In the genomic region with DNA sequence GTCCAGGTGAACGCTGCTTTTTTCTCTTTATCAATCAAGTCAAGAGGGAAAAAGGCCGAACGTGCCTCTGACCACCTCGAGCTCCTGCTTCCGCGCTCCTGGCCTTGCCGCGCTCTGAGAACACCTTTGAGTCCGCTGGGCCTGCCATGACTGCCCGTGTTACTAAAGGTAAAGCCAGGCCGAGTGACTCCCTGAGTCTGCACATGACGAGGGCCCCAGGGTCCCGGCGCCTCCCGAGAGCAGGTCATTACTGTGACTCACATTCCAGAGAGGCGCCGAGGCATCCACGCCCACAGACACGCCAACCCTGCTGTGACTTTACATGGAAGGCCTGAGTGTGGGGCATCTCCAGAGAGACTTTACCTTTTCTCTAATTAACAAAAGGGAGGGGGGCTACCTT, we compare ENCODE assay signal across 28 cellular contexts. TPM values are rescaled to one million over a fixed set of nuclear protein-coding genes. Genes with fewer than 3 reads are reported as not detected.
DNase-seq lines count a peak whose midpoint lies in the region; ATAC-seq, FAIRE-seq and TF ChIP-seq lines count a peak whose summit lies in the region.
"Had no signal": no experiment of that assay in that cellular context is flagged by ENCODE, and none has a peak within 500 bp of the region (broad histone marks: within the 10 kb centered on the region; RNA-seq: fewer than 3 reads in every experiment).

No MANE protein-coding gene starts in this region.

- no peaks in the 10 kb centered on the region for H3K4me1 Mint-ChIP-seq in CD14-positive monocyte
- H3K4me1 Mint-ChIP-seq: stimulated activated naive B cell treated with anti-CD40 and anti-IgM and Interleukin-4, amounts not matched to agents 10 μg/mL and 1 μg/mL and 100 μg/mL, for 72 hours had no signal

- H3K4me3 Mint-ChIP-seq in CD14-positive monocyte, result no peak overlapping the region
- H3K4me3 Mint-ChIP-seq: activated CD8-positive, alpha-beta T cell treated with anti-CD3 and anti-CD28 coated beads, Interleukin-2, amount 10 ng/mL, durations not matched to agents 7 days and 5 days; stimulated activated naive B cell treated with anti-CD40 and anti-IgM and Interleukin-4, amounts not matched to agents 10 μg/mL and 1 μg/mL and 100 μg/mL, for 72 hours; T-helper 2 cell treated with Interferon-gamma antibody and Interleukin-4, amounts not matched to agents 5 μg/mL and 100 μg/mL, for 36 hours had no signal

- peak; percentile 35 for DNase-seq in activated CD8-positive, alpha-beta memory T cell treated with anti-CD3 and anti-CD28 coated beads, Interleukin-2, amount 50 U/mL, for 48 hours
- no peak for DNase-seq in activated CD8-positive, alpha-beta memory T cell treated with anti-CD3 and anti-CD28 coated beads for 24 hours
- DNase-seq in CD14-positive monocyte (ENCODE audit: low spot score) (peak; percentile 38), islet precursor cell (peak; percentile 52), sciatic nerve (ENCODE audit: low spot score) (peak; percentile 58), GM12891 (ENCODE audit: insufficient read length, low spot score) (no peak), T-helper 9 cell (no peak)
- DNase-seq: 8988T; activated CD8-positive, alpha-beta T cell treated with anti-CD3 and anti-CD28 coated beads, Interleukin-2, amount 10 ng/mL, durations not matched to agents 7 days and 5 days; activated naive CD4-positive, alpha-beta T cell treated with Interleukin-2 at 50 U/mL for 16 hours; brain microvascular endothelial cell; C1 segment of cervical spinal cord; COR-L47; DMS53; IMR-90; mesendoderm; NCI-H1436; NCI-H2107; NCI-H345; SIG-M5; stimulated activated naive B cell treated with anti-CD40 and anti-IgM and Interleukin-4, amounts not matched to agents 10 μg/mL and 1 μg/mL and 100 μg/mL, for 72 hours had no signal

- intact Hi-C loops in CD14-positive monocyte (cut with micrococcal nuclease) (no loop called here), sciatic nerve (cut with DNase I) (no loop called here)

- peak overlapping the region in 1 of 7 donors; percentile 52 for H3K27ac Mint-ChIP-seq in CD14-positive monocyte
- H3K27ac Mint-ChIP-seq: activated CD8-positive, alpha-beta T cell treated with anti-CD3 and anti-CD28 coated beads, Interleukin-2, amount 10 ng/mL, durations not matched to agents 7 days and 5 days; progenitor cell of endocrine pancreas; stimulated activated naive B cell treated with anti-CD40 and anti-IgM and Interleukin-4, amounts not matched to agents 10 μg/mL and 1 μg/mL and 100 μg/mL, for 72 hours; T-helper 2 cell treated with Interferon-gamma antibody and Interleukin-4, amounts not matched to agents 5 μg/mL and 100 μg/mL, for 36 hours had no signal

- FAIRE-seq in GM12891 (lab: Jason Lieb, UNC), result no peak
- FAIRE-seq: GM12892, urothelium cell line had no signal

- peaks cover 0 to 2% (median 0%) of the 10 kb centered on the region in 7 donors for H3K9me3 Mint-ChIP-seq in CD14-positive monocyte
- H3K9me3 Mint-ChIP-seq: stimulated activated naive B cell treated with anti-CD40 and anti-IgM and Interleukin-4, amounts not matched to agents 10 μg/mL and 1 μg/mL and 100 μg/mL, for 72 hours; T-helper 2 cell treated with Interferon-gamma antibody and Interleukin-4, amounts not matched to agents 5 μg/mL and 100 μg/mL, for 36 hours had no signal

- ATAC-seq in sciatic nerve (no peak), HG02759 (IDR thresholded peaks at IDR 0.05; ENCODE audit: unreplicated experiment) (no peak)
- ATAC-seq: activated CD8-positive, alpha-beta T cell treated with anti-CD3 and anti-CD28 coated beads, Interleukin-2, amount 10 ng/mL, durations not matched to agents 7 days and 5 days; gastroesophageal sphincter; Panc1; stimulated activated naive B cell treated with anti-CD40 and anti-IgM and Interleukin-4, amounts not matched to agents 10 μg/mL and 1 μg/mL and 100 μg/mL, for 72 hours had no signal

- TF ChIP-seq CTCF in CD14-positive monocyte (IDR thresholded peaks at IDR 0.05), result no peak

- no peak for TF ChIP-seq POLR2A in GM12891 (IDR thresholded peaks at IDR 0.05; ENCODE audit: low read depth, low read length)

- peaks cover 45 to 50% of the 10 kb centered on the region in 2 donors for H3K36me3 Mint-ChIP-seq in CD14-positive monocyte

- H3K27me3 Mint-ChIP-seq in CD14-positive monocyte (ENCODE audit: low read depth in 3 of 3), result no peaks in the 10 kb centered on the region
- H3K27me3 Mint-ChIP-seq: progenitor cell of endocrine pancreas; stimulated activated naive B cell treated with anti-CD40 and anti-IgM and Interleukin-4, amounts not matched to agents 10 μg/mL and 1 μg/mL and 100 μg/mL, for 72 hours had no signal

TF ChIP-seq in GM12891, 5 proteins besides CTCF, POLR2A, EP300 and RAD21:
- no peak for TF ChIP-seq PAX5 (IDR thresholded peaks at IDR 0.05; ENCODE audit: insufficient read depth, low read length, severe bottlenecking)
- TF ChIP-seq POLR2AphosphoS5 (IDR thresholded peaks at IDR 0.05; ENCODE audit: low read depth, low read length), result no peak
- TF ChIP-seq SPI1 (IDR thresholded peaks at IDR 0.05; ENCODE audit: low read depth, low read length), result no peak
- TF ChIP-seq TAF1 (IDR thresholded peaks at IDR 0.05; ENCODE audit: low read depth, low read length), result no peak
- no peak for TF ChIP-seq POU2F2 (IDR thresholded peaks at IDR 0.05; ENCODE audit: low read depth, low read length)

RNA-seq across cellular contexts. Expression of a gene that starts 11.1 kb away (rescaled TPM):
- 1 to 10 TPM; 1.8 to 2.8 TPM for polyA plus RNA-seq in CD14-positive monocyte
- total RNA-seq in sciatic nerve, result 44.2 TPM
- 8.8 TPM for polyA plus RNA-seq in GM12891 (2012; ENCODE audit: low read depth, missing spikeins)

Comparison
In these comparisons a context has a peak if more than half of its experiments do, and no peak if none do; other contexts are left out.
1. DNase-seq: peak in activated CD8-positive, alpha-beta memory T cell treated with anti-CD3 and anti-CD28 coated beads, Interleukin-2, amount 50 U/mL, for 48 hours (single experiment), CD14-positive monocyte (single experiment), islet precursor cell (single experiment) and sciatic nerve (single experiment); none in activated CD8-positive, alpha-beta memory T cell treated with anti-CD3 and anti-CD28 coated beads for 24 hours (single experiment), GM12891 (single experiment) and T-helper 9 cell (single experiment).